9 cellular contexts compared by ENCODE assay signal in the genomic region with DNA sequence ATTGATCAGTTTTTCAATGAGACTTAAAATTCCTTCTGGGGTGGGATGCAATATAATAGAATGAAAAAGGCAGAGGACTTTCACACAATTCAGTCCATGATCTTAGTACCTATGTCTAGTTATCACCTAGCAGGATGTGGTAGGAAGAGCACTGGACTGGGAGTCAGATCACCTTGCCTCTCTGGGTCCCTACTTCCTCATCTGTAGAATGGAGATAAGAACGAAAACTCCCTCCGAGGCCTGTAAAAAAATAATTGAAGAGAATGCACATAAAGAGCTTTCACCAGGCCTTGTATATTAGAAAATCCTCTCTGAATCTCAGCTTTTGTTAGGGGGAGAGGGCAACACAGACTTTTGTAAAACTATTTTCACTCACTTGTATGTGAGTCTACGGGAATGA. TPM values are rescaled to one million over a fixed set of nuclear protein-coding genes. Genes with fewer than 3 reads are reported as not detected.
DNase-seq lines count a peak whose midpoint lies in the region; ATAC-seq, FAIRE-seq and TF ChIP-seq lines count a peak whose summit lies in the region.
"Had no signal": no experiment of that assay in that cellular context is flagged by ENCODE, and none has a peak within 500 bp of the region (broad histone marks: within the 10 kb centered on the region; RNA-seq: fewer than 3 reads in every experiment).

No MANE protein-coding gene starts in this region.

- FAIRE-seq in frontal cortex (lab: Jason Lieb, UNC) = no peak

- H3K4me3 ChIP-seq in fibroblast of the aortic adventitia (ENCODE audit: low read depth, low read length) = peak overlapping the region; percentile 74

- peaks cover 39% of the 10 kb centered on the region for H3K27me3 Mint-ChIP-seq in activated T-cell treated with anti-CD3 and anti-CD28 coated beads, Interleukin-2, amount 50 U/mL, for 4 hours (ENCODE audit: low read depth)
- H3K27me3 Mint-ChIP-seq in T-helper 17 cell = peaks cover 32% of the 10 kb centered on the region
- peaks cover 42% of the 10 kb centered on the region for H3K27me3 Mint-ChIP-seq in stimulated activated memory B cell treated with anti-CD40 and anti-IgM and Interleukin-4, amounts not matched to agents 10 μg/mL and 1 μg/mL and 100 μg/mL, for 72 hours

- no peaks in the 10 kb centered on the region for H3K9me3 Mint-ChIP-seq in activated T-cell treated with anti-CD3 and anti-CD28 coated beads, Interleukin-2, amount 50 U/mL, for 4 hours
- no peaks in the 10 kb centered on the region for H3K9me3 Mint-ChIP-seq in stimulated activated memory B cell treated with anti-CD40 and anti-IgM and Interleukin-4, amounts not matched to agents 10 μg/mL and 1 μg/mL and 100 μg/mL, for 72 hours

- peaks cover 4% of the 10 kb centered on the region for H3K4me1 Mint-ChIP-seq in activated T-cell treated with anti-CD3 and anti-CD28 coated beads, Interleukin-2, amount 50 U/mL, for 4 hours (ENCODE audit: low read depth)
- H3K4me1 Mint-ChIP-seq in T-helper 17 cell = peaks cover 6% of the 10 kb centered on the region
- peaks cover 8% of the 10 kb centered on the region for H3K4me1 Mint-ChIP-seq in stimulated activated memory B cell treated with anti-CD40 and anti-IgM and Interleukin-4, amounts not matched to agents 10 μg/mL and 1 μg/mL and 100 μg/mL, for 72 hours

- H3K27ac Mint-ChIP-seq in T-helper 17 cell = no peak overlapping the region
- H3K27ac Mint-ChIP-seq in stimulated activated memory B cell treated with anti-CD40 and anti-IgM and Interleukin-4, amounts not matched to agents 10 μg/mL and 1 μg/mL and 100 μg/mL, for 72 hours = no peak overlapping the region

- peak overlapping the region; percentile 50 for H3K4me3 Mint-ChIP-seq in activated T-cell treated with anti-CD3 and anti-CD28 coated beads, Interleukin-2, amount 50 U/mL, for 4 hours
- H3K4me3 Mint-ChIP-seq in T-helper 17 cell = peak overlapping the region; percentile 71
- peak overlapping the region; percentile 38 for H3K4me3 Mint-ChIP-seq in stimulated activated memory B cell treated with anti-CD40 and anti-IgM and Interleukin-4, amounts not matched to agents 10 μg/mL and 1 μg/mL and 100 μg/mL, for 72 hours

- TF ChIP-seq CTCF in fibroblast of the aortic adventitia (IDR thresholded peaks at IDR 0.05; ENCODE audit: insufficient read depth, low read length) = no peak

- DNase-seq in activated T-cell treated with anti-CD3 and anti-CD28 coated beads, Interleukin-2, amount 50 U/mL, for 4 hours = no peak
- no peak for DNase-seq in activated T-cell treated with anti-CD3 and anti-CD28 coated beads for 4 hours
- no peak for DNase-seq in T-helper 17 cell
- DNase-seq in fibroblast of the aortic adventitia (ENCODE audit: low read depth) = no peak
- DNase-seq in frontal cortex (ENCODE audit: low spot score in 2 of 2) = no peak
- no peak for DNase-seq in NCI-H82 treated with DMSO at 0.1 percent for 48 hours (lab: John Stamatoyannopoulos, UW; ENCODE audit: unreplicated experiment)
- no peak for DNase-seq in ureter (ENCODE audit: low spot score)
- DNase-seq: AML-193 had no signal

- ATAC-seq in activated T-cell treated with anti-CD3 and anti-CD28 coated beads, Interleukin-2, amount 50 U/mL, for 4 hours = no peak
- ATAC-seq in T-helper 17 cell = no peak
- ATAC-seq in stimulated activated memory B cell treated with anti-CD40 and anti-IgM and Interleukin-4, amounts not matched to agents 10 μg/mL and 1 μg/mL and 100 μg/mL, for 72 hours = no peak

- no peaks in the 10 kb centered on the region for H3K9me3 ChIP-seq in T-helper 17 cell (ENCODE audit: control insufficient read depth, low read length, poor library complexity, severe bottlenecking)

- H3K36me3 Mint-ChIP-seq in activated T-cell treated with anti-CD3 and anti-CD28 coated beads, Interleukin-2, amount 50 U/mL, for 4 hours (ENCODE audit: insufficient read depth) = peaks cover 1% of the 10 kb centered on the region
- H3K36me3 Mint-ChIP-seq in T-helper 17 cell (ENCODE audit: low read depth) = peaks cover 6% of the 10 kb centered on the region
- no peaks in the 10 kb centered on the region for H3K36me3 Mint-ChIP-seq in stimulated activated memory B cell treated with anti-CD40 and anti-IgM and Interleukin-4, amounts not matched to agents 10 μg/mL and 1 μg/mL and 100 μg/mL, for 72 hours

RNA-seq across cellular contexts. Expression of a gene that starts 0.7 kb away (rescaled TPM):
- total RNA-seq in activated T-cell treated with anti-CD3 and anti-CD28 coated beads, Interleukin-2, amount 50 U/mL, for 4 hours = under 1 TPM in 2 of 3 donors, not detected in 1; 0.18 to 0.24 TPM
- not detected for total RNA-seq in T-helper 17 cell
- total RNA-seq in fibroblast of the aortic adventitia (ENCODE audit: low replicate concordance) = 0.49 and 1.3 TPM in 2 replicates
- total RNA-seq in frontal cortex = 53.0 TPM
- not detected for total RNA-seq in ureter

RNA-seq across cellular contexts. Expression of a gene that starts 45.3 kb away (rescaled TPM):
- total RNA-seq in activated T-cell treated with anti-CD3 and anti-CD28 coated beads, Interleukin-2, amount 50 U/mL, for 4 hours = 10 to 100 TPM; 12.2 to 13.8 (median 12.6) TPM
- total RNA-seq in T-helper 17 cell (10 to 100 TPM in 1 of 2 donors, 1 to 10 TPM in 1; 9.2 to 19.6 TPM), fibroblast of the aortic adventitia (ENCODE audit: low replicate concordance) (50.9 and 76.1 TPM in 2 replicates), frontal cortex (75.4 TPM), ureter (12.3 TPM)

Comparison
In these comparisons a context has a peak if more than half of its experiments do, and no peak if none do; other contexts are left out.
1. RNA of a gene that starts 0.7 kb away (total RNA-seq): 53.0 TPM in frontal cortex (single experiment); 0.49 to 1.3 TPM in fibroblast of the aortic adventitia, 0.18 to 0.24 TPM in activated T-cell treated with anti-CD3 and anti-CD28 coated beads, Interleukin-2, amount 50 U/mL, for 4 hours, not detected in T-helper 17 cell and not detected in ureter (single experiment); every median in the first group is over 10 times any median in the second.
2. Peak in every context shown above with its lines, with median percentiles within 50 percentile points of each other: H3K4me3 Mint-ChIP-seq.